ENCODE assay signal across 8 cellular contexts in the genomic region with DNA sequence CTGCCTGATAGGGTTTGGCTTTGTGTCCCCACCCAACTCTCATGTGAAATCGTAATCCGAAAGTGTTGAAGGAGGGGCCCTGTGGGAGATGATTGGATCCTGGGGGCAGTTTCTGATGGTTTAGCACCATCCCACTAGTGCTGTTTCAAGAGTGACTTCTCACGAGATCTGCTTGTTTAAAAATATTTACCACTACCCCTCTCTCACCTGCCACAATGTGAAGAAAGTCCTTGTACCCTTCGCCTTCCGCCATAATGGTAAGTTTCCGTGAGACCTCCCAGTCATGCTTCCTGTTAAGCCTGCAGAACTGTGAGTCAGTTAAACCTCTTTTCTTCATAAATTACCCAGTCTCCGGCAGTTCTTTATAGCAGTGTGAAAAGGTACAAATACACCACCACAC. TPM values are rescaled to one million over a fixed set of nuclear protein-coding genes. Genes with fewer than 3 reads are reported as not detected.
A peak's percentile ranks its signal among the peaks of the same experiment; 100 is the strongest.
DNase-seq lines count a peak whose midpoint lies in the region; ATAC-seq and TF ChIP-seq lines count a peak whose summit lies in the region.

No MANE protein-coding gene starts in this region.

- no peaks in the 10 kb centered on the region for H3K9me3 ChIP-seq in esophagus (ENCODE audit: control insufficient read depth in 2 of 2, insufficient read depth in 1 of 2, low read depth in 1 of 2, low read length in 1 of 2)

- no peaks in the 10 kb centered on the region for H3K36me3 ChIP-seq in esophagus (ENCODE audit: control insufficient read depth in 2 of 2, insufficient read depth in 2 of 2, low read length in 1 of 2)

- 75 to 78% methylated on average over 7 of the region's 7 CpGs for WGBS in esophagus, 2 donors

- H3K9me3 Mint-ChIP-seq in CD14-positive monocyte: peaks cover 0 to 2% (median 0%) of the 10 kb centered on the region in 7 donors

- DNase-seq in CD14-positive monocyte (ENCODE audit: low spot score) (no peak), Kasumi-1 (lab: John Stamatoyannopoulos, UW) (peak; percentile 25 to 65), NCI-H82 (lab: John Stamatoyannopoulos, UW) (no peak), NCI-H1417 treated with DMSO at 0.1 percent for 48 hours (lab: John Stamatoyannopoulos, UW) (no peak)
- DNase-seq in activated CD4-positive, alpha-beta T cell treated with anti-CD3 and anti-CD28 coated beads for 1 hour: peak; percentile 43
- DNase-seq in stimulated activated naive CD4-positive, alpha-beta T cell (lab: John Stamatoyannopoulos, UW): peak in 4 of 6 experiments; percentile 1 to 41 (median 24)

- peak overlapping the region; percentile 49 to 64 for H3K27ac ChIP-seq in esophagus (ENCODE audit: low read depth in 2 of 2, low read length in 1 of 2)

- H3K27me3 ChIP-seq in esophagus (ENCODE audit: control insufficient read depth in 1 of 2, insufficient read depth in 2 of 2, low read length in 2 of 2): no peaks in the 10 kb centered on the region

- peaks cover 0 to 6% (median 3%) of the 10 kb centered on the region in 3 donors for H3K27me3 Mint-ChIP-seq in CD14-positive monocyte (ENCODE audit: low read depth in 3 of 3)

- no peaks in the 10 kb centered on the region for H3K4me1 ChIP-seq in esophagus (ENCODE audit: control insufficient read depth in 2 of 2, insufficient read depth in 2 of 2, low read length in 1 of 2)

- peaks cover 41% of the 10 kb centered on the region for H3K4me1 Mint-ChIP-seq in CD14-positive monocyte

- intact Hi-C loops in CD14-positive monocyte (cut with micrococcal nuclease): loop anchor here (10.0 kb wide), 2 partner anchors 684 to 1514 kb away; partner anchors contain the start of genes SMARCA2 (in 2 of the 2) and PUM3 (in 1 of the 2)

- peak overlapping the region; percentile 81 to 99 (median 94) for H3K27ac Mint-ChIP-seq in CD14-positive monocyte

- no peak for TF ChIP-seq CTCF in CD14-positive monocyte (IDR thresholded peaks at IDR 0.05)

- no peak for ATAC-seq in SK-N-SH treated with all-trans-retinoic acid at 6 μM for 48 hours

- H3K36me3 Mint-ChIP-seq in CD14-positive monocyte: peaks cover 11 to 12% of the 10 kb centered on the region in 2 donors

- H3K4me3 Mint-ChIP-seq in CD14-positive monocyte: peak overlapping the region; percentile 64 to 92

- H3K4me3 ChIP-seq in esophagus (ENCODE audit: low read depth in 1 of 2, low read length in 2 of 2): no peak overlapping the region

TF ChIP-seq in SK-N-SH treated with all-trans-retinoic acid at 6 μM for 48 hours, 23 proteins besides CTCF, POLR2A, EP300 and RAD21:
- no peak for TF ChIP-seq TCF4 (CRISPR knock-in tag; IDR thresholded peaks at IDR 0.05; ENCODE audit: borderline replicate concordance)
- TF ChIP-seq, protein P1, sequence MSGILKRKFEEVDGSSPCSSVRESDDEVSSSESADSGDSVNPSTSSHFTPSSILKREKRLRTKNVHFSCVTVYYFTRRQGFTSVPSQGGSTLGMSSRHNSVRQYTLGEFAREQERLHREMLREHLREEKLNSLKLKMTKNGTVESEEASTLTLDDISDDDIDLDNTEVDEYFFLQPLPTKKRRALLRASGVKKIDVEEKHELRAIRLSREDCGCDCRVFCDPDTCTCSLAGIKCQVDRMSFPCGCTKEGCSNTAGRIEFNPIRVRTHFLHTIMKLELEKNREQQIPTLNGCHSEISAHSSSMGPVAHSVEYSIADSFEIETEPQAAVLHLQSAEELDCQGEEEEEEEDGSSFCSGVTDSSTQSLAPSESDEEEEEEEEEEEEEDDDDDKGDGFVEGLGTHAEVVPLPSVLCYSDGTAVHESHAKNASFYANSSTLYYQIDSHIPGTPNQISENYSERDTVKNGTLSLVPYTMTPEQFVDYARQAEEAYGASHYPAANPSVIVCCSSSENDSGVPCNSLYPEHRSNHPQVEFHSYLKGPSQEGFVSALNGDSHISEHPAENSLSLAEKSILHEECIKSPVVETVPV (CRISPR knock-in tag; IDR thresholded peaks at IDR 0.05): no peak
- TF ChIP-seq ZFP3 (CRISPR knock-in tag; IDR thresholded peaks at IDR 0.05): no peak
- no peak for TF ChIP-seq BACH2 (CRISPR knock-in tag; IDR thresholded peaks at IDR 0.05; ENCODE audit: borderline replicate concordance)
- no peak for TF ChIP-seq RARB (CRISPR knock-in tag; IDR thresholded peaks at IDR 0.05)
- no peak for TF ChIP-seq ARNTL (CRISPR knock-in tag; IDR thresholded peaks at IDR 0.05; ENCODE audit: borderline replicate concordance, low read depth)

RNA-seq across cellular contexts. Expression of gene RFX3, which starts 2.7 kb away (rescaled TPM):
- polyA plus RNA-seq in CD14-positive monocyte: 1 to 10 TPM; 1.7 to 3.2 TPM
- polyA plus RNA-seq in esophagus: 1 to 10 TPM in 1 of 2 donors, under 1 TPM in 1; 0.61 to 1.2 TPM

Comparison
In these comparisons a context has a peak if more than half of its experiments do, and no peak if none do; other contexts are left out.
1. DNase-seq: peak in Kasumi-1 (2 of 2), activated CD4-positive, alpha-beta T cell treated with anti-CD3 and anti-CD28 coated beads for 1 hour (single experiment) and stimulated activated naive CD4-positive, alpha-beta T cell (4 of 6); none in CD14-positive monocyte (single experiment), NCI-H82 (single experiment) and NCI-H1417 treated with DMSO at 0.1 percent for 48 hours (single experiment).